ENCODE assay signal across 8 cellular contexts in genomic region chr10:32005050-32005449, GRCh38. TPM values are rescaled to one million over a fixed set of nuclear protein-coding genes. Genes with fewer than 3 reads are reported as not detected.
A peak's percentile ranks its signal among the peaks of the same experiment; 100 is the strongest.
DNase-seq lines count a peak whose midpoint lies in the region; ATAC-seq and TF ChIP-seq lines count a peak whose summit lies in the region.

No MANE protein-coding gene starts in this region.

- no peak overlapping the region for H3K4me3 ChIP-seq in liver (ENCODE audit: low read depth in 1 of 3, low read length in 3 of 3)
- no peak overlapping the region for H3K4me3 ChIP-seq in sigmoid colon

- peaks cover 0 to 3% (median 0%) of the 10 kb centered on the region in 4 donors for H3K4me1 ChIP-seq in liver (ENCODE audit: control insufficient read depth in 4 of 4, insufficient read depth in 4 of 4, low read length in 3 of 4)
- peaks cover 0 to 10% (median 9%) of the 10 kb centered on the region in 4 donors for H3K4me1 ChIP-seq in sigmoid colon

- peak; percentile 53 to 67 for TF ChIP-seq RAD21 in liver (IDR thresholded peaks at IDR 0.05)

- no peak for TF ChIP-seq POLR2A in sigmoid colon (IDR thresholded peaks at IDR 0.05)

- TF ChIP-seq CTCF in liver (IDR thresholded peaks at IDR 0.05; ENCODE audit: low read depth, low read length, missing input control), result peak; percentile 36
- peak in 2 of 4 experiments; percentile 19 to 43 for TF ChIP-seq CTCF in sigmoid colon (IDR thresholded peaks at IDR 0.05)

- H3K9me3 ChIP-seq in liver (ENCODE audit: control insufficient read depth in 4 of 4, low read length in 3 of 4) (no peaks in the 10 kb centered on the region), sigmoid colon (no peaks in the 10 kb centered on the region)

- peak; percentile 4 for DNase-seq in stimulated activated CD8-positive, alpha-beta memory T cell treated with anti-CD3 and anti-CD28 coated beads, Interleukin-4, amount 100 ng/mL, for 24 hours (ENCODE audit: low read depth)
- DNase-seq in stimulated activated CD8-positive, alpha-beta memory T cell treated with anti-CD3 and anti-CD28 coated beads, Interleukin-4, amount 100 ng/mL, for 48 hours, result no peak
- DNase-seq in SK-N-DZ (ENCODE audit: low spot score) (peak; percentile 73), NCI-H2029 (lab: John Stamatoyannopoulos, UW) (no peak), sigmoid colon (no peak)
- peak; percentile 5 for DNase-seq in central memory CD4-positive, alpha-beta T cell

- no peak for TF ChIP-seq EP300 in sigmoid colon (IDR thresholded peaks at IDR 0.05)

- H3K36me3 ChIP-seq in liver (ENCODE audit: control insufficient read depth in 4 of 4, insufficient read depth in 3 of 4, low read depth in 1 of 4, low read length in 3 of 4) (peaks cover 0 to 11% (median 9%) of the 10 kb centered on the region in 4 donors), sigmoid colon (peaks cover 0 to 36% (median 0%) of the 10 kb centered on the region in 4 donors)

- H3K27ac ChIP-seq in liver (ENCODE audit: low read depth in 1 of 2, low read length in 2 of 2) (no peak overlapping the region), sigmoid colon (peak overlapping the region in 2 of 4 donors; percentile 26 to 39)

- intact Hi-C loops in sigmoid colon (cut with DNase I), result loop anchor here (5.0 kb wide), 1 partner anchor 37 kb away; no protein-coding TSS in a partner anchor

- H3K27me3 ChIP-seq in liver (ENCODE audit: control insufficient read depth in 4 of 4, insufficient read depth in 4 of 4, low read length in 3 of 4) (no peaks in the 10 kb centered on the region), sigmoid colon (no peaks in the 10 kb centered on the region)

- ATAC-seq in HG03442 (IDR thresholded peaks at IDR 0.05; ENCODE audit: unreplicated experiment), result peak; percentile 42

- no peak overlapping the region for H3K9ac ChIP-seq in liver (ENCODE audit: low read depth in 1 of 2, low read length in 2 of 2)

- 69% methylated on average over 4 of the region's 4 CpGs for WGBS in liver
- whole genome bisulfite sequencing in sigmoid colon, 2 donors, result 57 to 65% methylated on average over 4 of the region's 4 CpGs

TF ChIP-seq in liver, 16 proteins besides CTCF, POLR2A, EP300 and RAD21:
- TF ChIP-seq TAF1 (conservative IDR thresholded peaks at IDR 0.05) (no peak), NR2F2 (IDR thresholded peaks at IDR 0.05) (no peak), MAX (IDR thresholded peaks at IDR 0.05) (no peak), HNF4G (IDR thresholded peaks at IDR 0.05) (no peak), ZBTB33 (IDR thresholded peaks at IDR 0.05) (no peak), GABPA (IDR thresholded peaks at IDR 0.05 in 1 of 2, conservative IDR thresholded peaks at IDR 0.05 in 1 of 2) (no peak), EGR1 (IDR thresholded peaks at IDR 0.05; ENCODE audit: low read depth in 2 of 2) (no peak), YY1 (IDR thresholded peaks at IDR 0.05) (no peak), JUND (IDR thresholded peaks at IDR 0.05) (no peak), ATF3 (IDR thresholded peaks at IDR 0.05) (no peak), SP1 (IDR thresholded peaks at IDR 0.05) (no peak), RXRA (IDR thresholded peaks at IDR 0.05) (no peak), FOXA2 (IDR thresholded peaks at IDR 0.05) (no peak), FOXA1 (IDR thresholded peaks at IDR 0.05) (no peak), HNF4A (conservative IDR thresholded peaks at IDR 0.05) (no peak)
- TF ChIP-seq, protein P1, sequence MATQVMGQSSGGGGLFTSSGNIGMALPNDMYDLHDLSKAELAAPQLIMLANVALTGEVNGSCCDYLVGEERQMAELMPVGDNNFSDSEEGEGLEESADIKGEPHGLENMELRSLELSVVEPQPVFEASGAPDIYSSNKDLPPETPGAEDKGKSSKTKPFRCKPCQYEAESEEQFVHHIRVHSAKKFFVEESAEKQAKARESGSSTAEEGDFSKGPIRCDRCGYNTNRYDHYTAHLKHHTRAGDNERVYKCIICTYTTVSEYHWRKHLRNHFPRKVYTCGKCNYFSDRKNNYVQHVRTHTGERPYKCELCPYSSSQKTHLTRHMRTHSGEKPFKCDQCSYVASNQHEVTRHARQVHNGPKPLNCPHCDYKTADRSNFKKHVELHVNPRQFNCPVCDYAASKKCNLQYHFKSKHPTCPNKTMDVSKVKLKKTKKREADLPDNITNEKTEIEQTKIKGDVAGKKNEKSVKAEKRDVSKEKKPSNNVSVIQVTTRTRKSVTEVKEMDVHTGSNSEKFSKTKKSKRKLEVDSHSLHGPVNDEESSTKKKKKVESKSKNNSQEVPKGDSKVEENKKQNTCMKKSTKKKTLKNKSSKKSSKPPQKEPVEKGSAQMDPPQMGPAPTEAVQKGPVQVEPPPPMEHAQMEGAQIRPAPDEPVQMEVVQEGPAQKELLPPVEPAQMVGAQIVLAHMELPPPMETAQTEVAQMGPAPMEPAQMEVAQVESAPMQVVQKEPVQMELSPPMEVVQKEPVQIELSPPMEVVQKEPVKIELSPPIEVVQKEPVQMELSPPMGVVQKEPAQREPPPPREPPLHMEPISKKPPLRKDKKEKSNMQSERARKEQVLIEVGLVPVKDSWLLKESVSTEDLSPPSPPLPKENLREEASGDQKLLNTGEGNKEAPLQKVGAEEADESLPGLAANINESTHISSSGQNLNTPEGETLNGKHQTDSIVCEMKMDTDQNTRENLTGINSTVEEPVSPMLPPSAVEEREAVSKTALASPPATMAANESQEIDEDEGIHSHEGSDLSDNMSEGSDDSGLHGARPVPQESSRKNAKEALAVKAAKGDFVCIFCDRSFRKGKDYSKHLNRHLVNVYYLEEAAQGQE (IDR thresholded peaks at IDR 0.05), result no peak

RNA-seq across cellular contexts. Expression of gene KIF5B, which starts 51.2 kb away (rescaled TPM):
- 47.6 and 48.4 TPM in 2 replicates for polyA plus RNA-seq in SK-N-DZ (2014; cell fraction: cytosol; rRNA removed)
- 34.3 and 34.4 TPM in 2 replicates for polyA plus RNA-seq in SK-N-DZ (2014; cell fraction: nucleus; rRNA removed)
- total RNA-seq in liver (10 to 100 TPM; 27.6 to 42.0 TPM), sigmoid colon (100 to 1,000 TPM; 199 to 270 (median 240) TPM)
- polyA plus RNA-seq in liver (10 to 100 TPM; 12.2 to 18.1 TPM), sigmoid colon (10 to 100 TPM; 42.6 to 78.7 (median 68.0) TPM)

Comparison
In these comparisons a context has a peak if more than half of its experiments do, and no peak if none do; other contexts are left out.
1. DNase-seq: peak in stimulated activated CD8-positive, alpha-beta memory T cell treated with anti-CD3 and anti-CD28 coated beads, Interleukin-4, amount 100 ng/mL, for 24 hours (single experiment), SK-N-DZ (single experiment) and central memory CD4-positive, alpha-beta T cell (single experiment); none in stimulated activated CD8-positive, alpha-beta memory T cell treated with anti-CD3 and anti-CD28 coated beads, Interleukin-4, amount 100 ng/mL, for 48 hours (single experiment), NCI-H2029 (single experiment) and sigmoid colon (single experiment).
2. RNA of gene KIF5B, which starts 51.2 kb away (total RNA-seq): 199 to 270 TPM in sigmoid colon; 27.6 to 42.0 TPM in liver; every median in the first group is over 4 times any median in the second.